Comparison of ENCODE assay signal across 1 cellular context in the genomic region with DNA sequence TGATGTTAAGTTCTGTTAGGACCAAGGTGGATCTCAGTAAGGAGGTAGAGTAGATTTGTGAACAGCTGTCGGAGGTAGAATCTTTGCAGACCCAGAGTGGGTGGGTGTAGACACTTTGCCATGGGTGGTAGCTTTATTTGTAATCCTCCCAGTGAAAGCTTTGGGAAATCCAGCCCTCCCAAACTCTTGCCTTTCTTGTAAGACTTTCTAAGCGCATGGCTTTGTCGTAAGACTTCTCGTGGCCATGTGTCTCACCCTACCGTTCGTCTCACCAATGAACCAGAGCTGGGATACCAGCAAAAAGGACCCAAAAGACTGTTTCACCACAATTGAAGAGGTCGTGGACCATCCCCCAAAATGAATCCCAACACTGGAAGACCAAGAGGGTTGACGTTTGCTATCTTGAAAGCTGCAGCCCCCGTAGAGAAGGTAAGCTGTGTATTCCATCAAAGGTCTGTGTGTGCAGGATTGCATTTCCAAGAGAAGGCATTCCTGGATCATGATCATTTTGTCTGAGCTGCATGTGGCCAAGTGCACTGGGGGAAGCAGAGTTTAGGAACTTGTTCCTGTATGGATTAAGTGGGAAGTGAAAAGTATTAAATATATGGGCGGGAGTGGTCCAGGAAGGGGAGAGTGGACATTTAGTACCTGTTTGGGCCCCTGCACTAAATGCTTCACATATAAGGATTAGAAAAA.
TF ChIP-seq lines count a peak whose summit lies in the region.

No MANE protein-coding gene starts in this region.

TF ChIP-seq in H1, 55 proteins besides CTCF, POLR2A, EP300 and RAD21:
- TF ChIP-seq EZH2 (IDR thresholded peaks at IDR 0.05; ENCODE audit: low read depth, low read length, severe bottlenecking), result no peak
- no peak for TF ChIP-seq CBX5 (IDR thresholded peaks at IDR 0.05; ENCODE audit: low read depth, low read length)
- no peak for TF ChIP-seq GTF2F1 (IDR thresholded peaks at IDR 0.05; ENCODE audit: borderline replicate concordance, low read depth, low read length)
- TF ChIP-seq, protein P1, sequence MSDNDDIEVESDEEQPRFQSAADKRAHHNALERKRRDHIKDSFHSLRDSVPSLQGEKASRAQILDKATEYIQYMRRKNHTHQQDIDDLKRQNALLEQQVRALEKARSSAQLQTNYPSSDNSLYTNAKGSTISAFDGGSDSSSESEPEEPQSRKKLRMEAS (IDR thresholded peaks at IDR 0.05), result no peak
- no peak for TF ChIP-seq PHF8 (conservative IDR thresholded peaks at IDR 0.05; ENCODE audit: low read depth, low read length)
